In genomic region chr3:143274291-143274690, GRCh38 we compare ENCODE assay signal across 34 cellular contexts.
"Had no signal": no experiment of that assay in that cellular context is flagged by ENCODE, and none has a peak within 500 bp of the region (broad histone marks: within the 10 kb centered on the region; RNA-seq: fewer than 3 reads in every experiment).

No MANE protein-coding gene starts in this region.

- DNase-seq: Karpas-422, Kasumi-1, KG1, MG63, MM.1S, MV-4-11, NCI-H1048, NCI-H1092, NCI-H1092 treated with DMSO at 0.1 percent for 48 hours, NCI-H1105, NCI-H1105 treated with DMSO at 0.1 percent for 48 hours, NCI-H1417, NCI-H1417 treated with DMSO at 0.1 percent for 48 hours, NCI-H1436, NCI-H1436 treated with DMSO at 0.1 percent for 48 hours, NCI-H146, NCI-H1694, NCI-H1694 treated with DMSO at 0.1 percent for 48 hours, NCI-H187, NCI-H187 treated with DMSO at 0.1 percent for 48 hours, NCI-H1930, NCI-H2029, NCI-H2029 treated with DMSO at 0.1 percent for 48 hours, NCI-H2081, NCI-H2081 treated with DMSO at 0.1 percent for 48 hours, NCI-H2107, NCI-H2171, NCI-H2171 treated with DMSO at 0.1 percent for 48 hours, NCI-H2227 treated with DMSO at 0.1 percent for 48 hours, NCI-H226, NCI-H345, NCI-H446, NCI-H446 treated with DMSO at 0.1 percent for 48 hours, NCI-H510A had no signal
